1 cellular context compared by ENCODE assay signal in genomic region chr7:2109251-2109935, GRCh38.
A peak's percentile ranks its signal among the peaks of the same experiment; 100 is the strongest.
TF ChIP-seq lines count a peak whose summit lies in the region.

No MANE protein-coding gene starts in this region.

TF ChIP-seq in K562, 482 proteins besides CTCF, POLR2A, EP300 and RAD21 (continued from another document):
- TF ChIP-seq CEBPG (CRISPR knock-in tag; IDR thresholded peaks at IDR 0.05) (no peak), CEBPG (tag; conservative IDR thresholded peaks at IDR 0.05 in 1 of 2, IDR thresholded peaks at IDR 0.05 in 1 of 2) (peak in 1 of 2 experiments; percentile 54; a peak in 2 of 4 replicates), ZNF224 (CRISPR knock-in tag; IDR thresholded peaks at IDR 0.05) (no peak), E4F1 (CRISPR knock-in tag; IDR thresholded peaks at IDR 0.05; ENCODE audit: borderline replicate concordance) (no peak), ZBTB40 (IDR thresholded peaks at IDR 0.05) (peak; percentile 41), ZBTB40 (CRISPR knock-in tag; IDR thresholded peaks at IDR 0.05) (no peak)
- TF ChIP-seq, protein P1, sequence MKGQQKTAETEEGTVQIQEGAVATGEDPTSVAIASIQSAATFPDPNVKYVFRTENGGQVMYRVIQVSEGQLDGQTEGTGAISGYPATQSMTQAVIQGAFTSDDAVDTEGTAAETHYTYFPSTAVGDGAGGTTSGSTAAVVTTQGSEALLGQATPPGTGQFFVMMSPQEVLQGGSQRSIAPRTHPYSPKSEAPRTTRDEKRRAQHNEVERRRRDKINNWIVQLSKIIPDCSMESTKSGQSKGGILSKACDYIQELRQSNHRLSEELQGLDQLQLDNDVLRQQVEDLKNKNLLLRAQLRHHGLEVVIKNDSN (CRISPR knock-in tag; IDR thresholded peaks at IDR 0.05) = no peak
